ENCODE assay signal across 10 cellular contexts in the genomic region with DNA sequence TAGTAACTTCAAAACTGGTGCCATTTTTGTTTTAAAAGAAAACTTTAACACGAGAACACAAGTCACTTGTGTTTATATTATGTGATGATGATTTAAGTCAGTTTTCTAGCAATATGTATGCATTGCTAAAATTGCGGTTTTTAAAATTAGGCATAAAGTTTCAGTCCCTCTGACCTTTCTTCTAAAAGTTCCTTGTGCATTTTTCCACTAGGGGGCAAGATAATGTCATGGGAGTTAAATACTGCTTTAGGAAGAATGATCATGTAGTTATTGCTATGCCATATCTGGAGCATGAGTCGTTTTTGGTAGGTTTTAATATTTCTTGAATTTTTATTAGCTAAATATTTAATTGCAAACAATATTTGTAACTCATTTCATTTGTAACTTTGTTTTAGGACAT. TPM values are rescaled to one million over a fixed set of nuclear protein-coding genes. Genes with fewer than 3 reads are reported as not detected.
DNase-seq lines count a peak whose midpoint lies in the region; ATAC-seq and TF ChIP-seq lines count a peak whose summit lies in the region.
"Had no signal": no experiment of that assay in that cellular context is flagged by ENCODE, and none has a peak within 500 bp of the region (broad histone marks: within the 10 kb centered on the region; RNA-seq: fewer than 3 reads in every experiment).

No MANE protein-coding gene starts in this region.

- peaks cover 8% of the 10 kb centered on the region for H3K36me3 Mint-ChIP-seq in mesothelial cell of epicardium

- H3K4me1 Mint-ChIP-seq in mesothelial cell of epicardium, result peaks cover 2% of the 10 kb centered on the region

- H3K9me3 ChIP-seq in aorta (ENCODE audit: control insufficient read depth, low read length), result no peaks in the 10 kb centered on the region

- TF ChIP-seq CTCF in mesothelial cell of epicardium (IDR thresholded peaks at IDR 0.05; ENCODE audit: unreplicated experiment), result peak; percentile 71

- no peaks in the 10 kb centered on the region for H3K36me3 ChIP-seq in aorta (ENCODE audit: control insufficient read depth in 1 of 2, insufficient read depth in 2 of 2, low read length in 1 of 2)

- no peak overlapping the region for H3K27ac ChIP-seq in aorta (ENCODE audit: low read depth in 1 of 2, low read length in 2 of 2)
- H3K27ac ChIP-seq: skin epidermis had no signal

- no peaks in the 10 kb centered on the region for H3K4me1 ChIP-seq in aorta (ENCODE audit: control insufficient read depth in 1 of 2, insufficient read depth in 2 of 2, low read length in 2 of 2)

- no peak overlapping the region for H3K4me3 ChIP-seq in aorta (ENCODE audit: low read length in 2 of 2)
- H3K4me3 ChIP-seq: skin epidermis had no signal

- peak overlapping the region; percentile 26 for H3K27ac Mint-ChIP-seq in mesothelial cell of epicardium

- intact Hi-C loops in aorta (cut with DNase I), result loop anchor here (2.0 to 5.0 kb wide), 2 partner anchors 415 to 416 kb away; no protein-coding TSS in a partner anchor

- no peaks in the 10 kb centered on the region for H3K9me3 Mint-ChIP-seq in mesothelial cell of epicardium
- H3K9me3 Mint-ChIP-seq: CD8-positive, alpha-beta memory T cell had no signal

- no peak overlapping the region for H3K4me3 Mint-ChIP-seq in mesothelial cell of epicardium
- H3K4me3 Mint-ChIP-seq: CD8-positive, alpha-beta memory T cell had no signal

- H3K27me3 ChIP-seq in aorta (ENCODE audit: control insufficient read depth in 1 of 2, insufficient read depth in 2 of 2, low read length in 1 of 2), result no peaks in the 10 kb centered on the region

- ATAC-seq in HG02852 (IDR thresholded peaks at IDR 0.05; ENCODE audit: unreplicated experiment) (no peak), aorta (ENCODE audit: low FRiP score) (no peak), GM18502 (IDR thresholded peaks at IDR 0.05; ENCODE audit: poor library complexity, unreplicated experiment) (no peak)

- no peaks in the 10 kb centered on the region for H3K27me3 Mint-ChIP-seq in mesothelial cell of epicardium (ENCODE audit: low read depth)

- 19 to 27% methylated on average over 3 of the region's 3 CpGs for WGBS in aorta, 2 donors

- DNase-seq in NCI-H1417 (lab: John Stamatoyannopoulos, UW) (peak in 2 of 3 experiments; percentile 31 to 65), NCI-H1417 treated with DMSO at 0.1 percent for 48 hours (lab: John Stamatoyannopoulos, UW) (no peak), NCI-H1105 treated with DMSO at 0.1 percent for 48 hours (lab: John Stamatoyannopoulos, UW) (peak; percentile 40), mesothelial cell of epicardium (ENCODE audit: low spot score in 2 of 2, unreplicated experiment in 2 of 2) (no peak), aorta (no peak)
- peak; percentile 32 for DNase-seq in central memory CD4-positive, alpha-beta T cell

RNA-seq across cellular contexts. Expression of a gene that starts 10.7 kb away (rescaled TPM):
- 16.3 to 18.8 TPM (median 16.6 TPM) in 3 replicates for total RNA-seq in mesothelial cell of epicardium
- 1 to 10 TPM; 1.6 to 3.9 TPM for total RNA-seq in aorta
- polyA plus RNA-seq in aorta, result under 1 TPM; 0.13 to 0.87 TPM

Comparison
In these comparisons a context has a peak if more than half of its experiments do, and no peak if none do; other contexts are left out.
1. DNase-seq: peak in NCI-H1417 (2 of 3), NCI-H1105 treated with DMSO at 0.1 percent for 48 hours (single experiment) and central memory CD4-positive, alpha-beta T cell (single experiment); none in NCI-H1417 treated with DMSO at 0.1 percent for 48 hours (single experiment), mesothelial cell of epicardium (0 of 2) and aorta (0 of 2).